In the genomic region with DNA sequence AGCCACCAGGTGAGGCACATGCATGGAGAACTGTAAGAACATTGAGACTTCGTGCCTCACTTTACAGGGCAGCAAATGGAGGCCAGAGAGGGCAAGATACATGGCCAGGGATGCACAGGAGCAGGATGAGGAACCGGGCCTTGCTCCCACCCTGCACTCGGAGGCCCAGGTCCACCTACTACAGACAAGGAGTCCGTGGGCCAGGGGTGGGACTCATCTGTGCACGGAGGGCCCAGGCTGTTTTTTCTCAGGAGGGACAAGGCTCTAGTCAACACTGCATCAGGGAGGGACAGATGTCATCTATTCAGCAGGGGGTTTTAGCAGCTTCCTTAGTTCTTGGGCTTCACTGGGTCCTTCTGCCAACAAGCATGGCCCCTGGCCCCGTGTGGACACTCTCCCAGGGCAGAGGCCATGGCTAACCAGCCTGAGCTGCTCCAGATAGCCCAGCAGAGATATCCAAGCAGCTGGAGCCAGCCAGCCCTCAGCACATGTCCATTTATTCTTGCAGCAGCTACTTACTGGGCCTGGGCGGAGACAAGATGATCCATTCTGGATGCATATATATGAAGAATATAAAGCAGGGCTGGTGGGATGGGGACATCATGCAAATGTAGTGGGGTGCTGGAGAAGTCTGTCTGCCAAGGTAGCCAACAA, we compare ENCODE assay signal across 20 cellular contexts.
DNase-seq lines count a peak whose midpoint lies in the region; ATAC-seq, FAIRE-seq and TF ChIP-seq lines count a peak whose summit lies in the region.
"Had no signal": no experiment of that assay in that cellular context is flagged by ENCODE, and none has a peak within 500 bp of the region (broad histone marks: within the 10 kb centered on the region; RNA-seq: fewer than 3 reads in every experiment).

No MANE protein-coding gene starts in this region.

- H3K4me1 ChIP-seq in right atrium auricular region: no peaks in the 10 kb centered on the region
- no peaks in the 10 kb centered on the region for H3K4me1 ChIP-seq in HepG2 (ENCODE audit: insufficient read depth, low read length)
- no peaks in the 10 kb centered on the region for H3K4me1 ChIP-seq in sigmoid colon
- no peaks in the 10 kb centered on the region for H3K4me1 ChIP-seq in aorta (ENCODE audit: control insufficient read depth in 1 of 2, insufficient read depth in 2 of 2, low read length in 2 of 2)

- TF ChIP-seq POLR2A in HepG2 (IDR thresholded peaks at IDR 0.05; ENCODE audit: insufficient read depth in 1 of 2, low read depth in 2 of 2, low read length in 2 of 2) (no peak), sigmoid colon (IDR thresholded peaks at IDR 0.05) (no peak)

- H3K9me3 Mint-ChIP-seq in activated naive CD4-positive, alpha-beta T cell treated with anti-CD3 and anti-CD28 coated beads, Interleukin-2, amount 50 U/mL, for 72 hours: no peaks in the 10 kb centered on the region
- H3K9me3 Mint-ChIP-seq: HFFc6 had no signal

- no peak overlapping the region for H3K4me2 ChIP-seq in HepG2 (ENCODE audit: low read depth, low read length)

- no peak for TF ChIP-seq RAD21 in HepG2 (CRISPR knock-in tag; IDR thresholded peaks at IDR 0.05)

- H2AFZ ChIP-seq in HepG2 (ENCODE audit: low read length): no peak overlapping the region

- H3K79me2 ChIP-seq in HepG2 (ENCODE audit: insufficient read depth, low read length): no peaks in the 10 kb centered on the region

- H3K27me3 ChIP-seq in right atrium auricular region (no peaks in the 10 kb centered on the region), HepG2 (ENCODE audit: control insufficient read depth in 1 of 2, insufficient read depth in 2 of 2, low read length in 2 of 2) (peaks cover 1 to 12% of the 10 kb centered on the region in 2 experiments; a peak in 2 of 5 replicates), sigmoid colon (no peaks in the 10 kb centered on the region), aorta (ENCODE audit: control insufficient read depth in 1 of 2, insufficient read depth in 2 of 2, low read length in 1 of 2) (no peaks in the 10 kb centered on the region)
- H3K27me3 ChIP-seq: BLaER1 treated with 17β-estradiol and CSF1 and Interleukin-3, amounts not matched to agents 10 nM and 100 nM had no signal

- H3K27ac Mint-ChIP-seq in activated naive CD4-positive, alpha-beta T cell treated with anti-CD3 and anti-CD28 coated beads, Interleukin-2, amount 50 U/mL, for 72 hours: peak overlapping the region in 1 of 2 donors; percentile 9
- H3K27ac Mint-ChIP-seq: HFFc6 had no signal

- ATAC-seq in left ventricle myocardium superior (no peak), HepG2 (no peak), aorta (ENCODE audit: low FRiP score) (no peak)
- ATAC-seq in activated naive CD4-positive, alpha-beta T cell treated with anti-CD3 and anti-CD28 coated beads, Interleukin-2, amount 50 U/mL, for 72 hours: no peak
- ATAC-seq: GM12878, Panc1, Right ventricle myocardium inferior had no signal

- peak; percentile 46 for DNase-seq in right atrium auricular region (ENCODE audit: low spot score)
- no peak for DNase-seq in left ventricle myocardium superior
- DNase-seq in HepG2 (ENCODE audit: low spot score): no peak
- DNase-seq in sigmoid colon: peak; percentile 38
- DNase-seq in activated naive CD4-positive, alpha-beta T cell treated with anti-CD3 and anti-CD28 coated beads, Interleukin-2, amount 50 U/mL, for 72 hours (ENCODE audit: low spot score in 2 of 2): no peak
- no peak for DNase-seq in NCI-H2227 treated with DMSO at 0.1 percent for 48 hours (lab: John Stamatoyannopoulos, UW)
- DNase-seq in aorta: no peak
- DNase-seq: DND-41, GDM1, HFFc6, KG1, NCI-H1048, NCI-H2081 treated with DMSO at 0.1 percent for 48 hours, NCI-H524 had no signal

- H4K20me1 ChIP-seq in HepG2 (ENCODE audit: insufficient read depth, low read length): no peaks in the 10 kb centered on the region
- H4K20me1 ChIP-seq: BLaER1 treated with 17β-estradiol and CSF1 and Interleukin-3, amounts not matched to agents 10 nM and 100 nM had no signal

- TF ChIP-seq EP300 in HepG2 (IDR thresholded peaks at IDR 0.05; ENCODE audit: low read depth in 2 of 2, low read length in 2 of 2) (no peak), HepG2 (CRISPR knock-in tag; IDR thresholded peaks at IDR 0.05; ENCODE audit: borderline replicate concordance) (no peak), sigmoid colon (IDR thresholded peaks at IDR 0.05) (no peak)

- H3K36me3 Mint-ChIP-seq in activated naive CD4-positive, alpha-beta T cell treated with anti-CD3 and anti-CD28 coated beads, Interleukin-2, amount 50 U/mL, for 72 hours: no peaks in the 10 kb centered on the region

- FAIRE-seq in HepG2 (lab: Jason Lieb, UNC): no peak
- FAIRE-seq: A204.1, GM12878, GM18507 had no signal

- WGBS in HepG2 (ENCODE audit: low lambda C conversion rate): 0% methylated on average over 2 of the region's 7 CpGs
- WGBS in sigmoid colon, 2 donors: 89 to 91% methylated on average over 7 of the region's 7 CpGs
- 90 to 93% methylated on average over 7 of the region's 7 CpGs for WGBS in aorta, 2 donors

- TF ChIP-seq CTCF in right atrium auricular region (IDR thresholded peaks at IDR 0.05): no peak
- no peak for TF ChIP-seq CTCF in HepG2 (CRISPR knock-in tag; IDR thresholded peaks at IDR 0.05)
- TF ChIP-seq CTCF in sigmoid colon (IDR thresholded peaks at IDR 0.05): no peak

- H3K9ac ChIP-seq in HepG2 (ENCODE audit: insufficient read depth, low read depth, low read length): no peak overlapping the region
- H3K9ac ChIP-seq: BLaER1 treated with 17β-estradiol and CSF1 and Interleukin-3, amounts not matched to agents 10 nM and 100 nM had no signal

- in situ Hi-C loops in HepG2 (cut with HindIII; ENCODE audit: extremely low pct_ligation_motif_present, low pct_unique_long_range_greater_than_20kb): no loop called here

- H3K36me3 ChIP-seq in right atrium auricular region (no peaks in the 10 kb centered on the region), HepG2 (replicated peaks in 1 of 2; ENCODE audit: control insufficient read depth in 1 of 2, insufficient read depth in 2 of 2, low read length in 2 of 2) (no peaks in the 10 kb centered on the region), sigmoid colon (no peaks in the 10 kb centered on the region), aorta (ENCODE audit: control insufficient read depth in 1 of 2, insufficient read depth in 2 of 2, low read length in 1 of 2) (no peaks in the 10 kb centered on the region)
- H3K36me3 ChIP-seq: BLaER1 treated with 17β-estradiol and CSF1 and Interleukin-3, amounts not matched to agents 10 nM and 100 nM had no signal

- H3K27ac ChIP-seq in right atrium auricular region (no peak overlapping the region), HepG2 (ENCODE audit: extremely low read length, insufficient read depth, low read length) (no peak overlapping the region), sigmoid colon (no peak overlapping the region), aorta (ENCODE audit: low read depth in 1 of 2, low read length in 2 of 2) (no peak overlapping the region)
- H3K27ac ChIP-seq: BLaER1 treated with 17β-estradiol and CSF1 and Interleukin-3, amounts not matched to agents 10 nM and 100 nM had no signal

- H3K9me3 ChIP-seq in right atrium auricular region (peaks cover 0 to 2% of the 10 kb centered on the region in 2 donors), HepG2 (ENCODE audit: low read length) (no peaks in the 10 kb centered on the region), sigmoid colon (no peaks in the 10 kb centered on the region), aorta (ENCODE audit: control insufficient read depth, low read length) (no peaks in the 10 kb centered on the region)

- H3K4me3 ChIP-seq in right atrium auricular region (no peak overlapping the region), HepG2 (replicated peaks in 1 of 3; ENCODE audit: insufficient read depth in 1 of 3, low read depth in 2 of 3, low read length in 3 of 3) (no peak overlapping the region), sigmoid colon (no peak overlapping the region), aorta (ENCODE audit: low read length in 2 of 2) (no peak overlapping the region)
- H3K4me3 ChIP-seq: BLaER1 treated with 17β-estradiol and CSF1 and Interleukin-3, amounts not matched to agents 10 nM and 100 nM; GM12878 had no signal

- intact Hi-C loops in left ventricle myocardium superior (cut with micrococcal nuclease) (no loop called here), HepG2 (cut with micrococcal nuclease; ENCODE audit: unreplicated experiment) (no loop called here), sigmoid colon (cut with DNase I) (no loop called here), aorta (cut with DNase I) (no loop called here)

- no TSS peak for BruUV-seq in HepG2 (replicated peaks; lab: Mats Ljungman, UMichigan)

- CTCF ChIA-PET in HepG2 (lab: Yijun Ruan, JAX; ENCODE audit: low intra/inter-chr PET ratio, low total read pairs): no interaction called here

- POLR2A ChIA-PET in HepG2 (lab: Yijun Ruan, JAX): no interaction called here

TF ChIP-seq in HepG2, 621 proteins besides CTCF, POLR2A, EP300 and RAD21:
- TF ChIP-seq ZNF296 (CRISPR knock-in tag; conservative IDR thresholded peaks at IDR 0.05) (no peak), ZNF768 (CRISPR knock-in tag; IDR thresholded peaks at IDR 0.05) (peak; percentile 81; the same call in 1 of the 2 replicates)

Comparison
In these comparisons a context has a peak if more than half of its experiments do, and no peak if none do; other contexts are left out.
1. DNase-seq: peak in right atrium auricular region (single experiment) and sigmoid colon (single experiment); none in left ventricle myocardium superior (single experiment), HepG2 (single experiment), activated naive CD4-positive, alpha-beta T cell treated with anti-CD3 and anti-CD28 coated beads, Interleukin-2, amount 50 U/mL, for 72 hours (0 of 2), NCI-H2227 treated with DMSO at 0.1 percent for 48 hours (single experiment) and aorta (0 of 2).